Comparison of ENCODE assay signal across 8 cellular contexts in the genomic region with DNA sequence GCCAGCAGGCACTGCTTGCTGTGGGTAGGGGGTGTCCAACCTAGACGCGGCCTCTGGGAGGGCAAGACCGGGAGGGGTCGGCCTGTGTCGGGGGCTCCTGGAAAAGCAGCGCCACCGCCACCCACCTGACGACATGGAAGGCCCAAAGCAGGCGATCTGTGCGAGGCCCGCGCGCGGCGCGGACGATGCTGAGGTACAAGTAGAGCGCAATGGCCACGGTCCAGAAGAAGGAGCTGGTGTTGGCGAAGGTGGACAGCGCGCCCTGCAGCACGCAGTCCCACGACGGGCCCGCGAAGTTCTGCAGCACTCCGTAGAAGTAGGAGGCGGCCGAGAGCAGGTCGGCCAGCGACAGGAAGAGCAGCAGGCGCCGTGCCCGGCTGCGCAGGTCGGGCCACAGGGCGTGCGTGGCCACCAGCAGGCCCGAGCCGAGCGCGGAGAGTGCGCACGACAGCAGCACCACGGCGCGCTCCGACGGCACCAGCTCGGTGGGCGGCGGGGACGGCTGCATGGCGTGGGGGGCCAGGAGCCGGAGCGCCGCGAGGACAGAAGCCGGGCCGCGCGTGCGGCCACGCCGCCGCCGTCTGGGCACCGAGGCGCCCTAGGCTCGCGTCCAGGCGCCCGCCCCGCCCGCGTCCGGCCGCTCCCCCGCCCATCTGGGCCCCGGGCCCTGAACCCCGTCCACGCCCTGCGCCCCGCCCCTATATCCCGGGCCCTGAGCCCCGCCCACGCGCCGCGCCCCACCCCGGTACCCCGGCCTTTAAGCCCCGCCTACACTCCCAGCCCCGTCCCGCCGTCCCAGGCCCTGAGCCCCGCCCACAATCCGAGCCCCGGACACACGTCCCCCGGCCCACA. TPM values are rescaled to one million over a fixed set of nuclear protein-coding genes. Genes with fewer than 3 reads are reported as not detected.
DNase-seq lines count a peak whose midpoint lies in the region; ATAC-seq and TF ChIP-seq lines count a peak whose summit lies in the region.

A gene with protein sequence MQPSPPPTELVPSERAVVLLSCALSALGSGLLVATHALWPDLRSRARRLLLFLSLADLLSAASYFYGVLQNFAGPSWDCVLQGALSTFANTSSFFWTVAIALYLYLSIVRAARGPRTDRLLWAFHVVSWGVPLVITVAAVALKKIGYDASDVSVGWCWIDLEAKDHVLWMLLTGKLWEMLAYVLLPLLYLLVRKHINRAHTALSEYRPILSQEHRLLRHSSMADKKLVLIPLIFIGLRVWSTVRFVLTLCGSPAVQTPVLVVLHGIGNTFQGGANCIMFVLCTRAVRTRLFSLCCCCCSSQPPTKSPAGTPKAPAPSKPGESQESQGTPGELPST (minus strand): TSS at position 583 of the 852 bp plus-strand sequence. CDS start 75 bp downstream, at position 508.

- DNase-seq in Ammon's horn (ENCODE audit: low spot score), result peak; percentile 75
- peak; percentile 74 for DNase-seq in RKO (ENCODE audit: low spot score)
- DNase-seq in activated effector memory CD4-positive, alpha-beta T cell treated with anti-CD3 and anti-CD28 coated beads, Interleukin-2, amount 50 U/mL, for 16 hours, result peak; percentile 92
- peak; percentile 71 to 93 for DNase-seq in foreskin fibroblast
- DNase-seq in neuronal stem cell (ENCODE audit: low spot score), result peak; percentile 83
- peak; percentile 91 for DNase-seq in testis

- no peak within 1 kb of the TSS for H4K91ac ChIP-seq in neuronal stem cell (ENCODE audit: low read depth, low read length, poor library complexity)

- peak within 1 kb of the TSS; percentile 17 for H3K4ac ChIP-seq in neuronal stem cell (ENCODE audit: low read length)

- H3K27ac ChIP-seq in neuronal stem cell (replicated peaks; ENCODE audit: low read length) (no peak within 1 kb of the TSS), testis (peak within 1 kb of the TSS; percentile 84 to 93)

- H2BK120ac ChIP-seq in neuronal stem cell (ENCODE audit: low read depth, low read length), result peak within 1 kb of the TSS; percentile 61

- H3K36me3 ChIP-seq in neuronal stem cell (replicated peaks in 1 of 2; ENCODE audit: control insufficient read depth in 2 of 2, insufficient read depth in 2 of 2, low read length in 2 of 2) (no peaks in the 10 kb centered on the region), testis (ENCODE audit: low read depth, missing control alignments) (no peaks in the 10 kb centered on the region)

- H3K9me3 ChIP-seq in neuronal stem cell (replicated peaks in 1 of 2; ENCODE audit: control insufficient read depth in 2 of 2, insufficient read depth in 1 of 2, low read depth in 1 of 2, low read length in 2 of 2), result peaks cover 0 to 6% of the 10 kb centered on the region in 2 donors
- H3K9me3 ChIP-seq in testis, result no peaks in the 10 kb centered on the region

- no peak for TF ChIP-seq POLR2A in testis (IDR thresholded peaks at IDR 0.05)

- H2BK12ac ChIP-seq in neuronal stem cell (ENCODE audit: low read length), result no peak within 1 kb of the TSS

- peaks cover 0 to 8% of the 10 kb centered on the region in 2 donors for H3K4me1 ChIP-seq in neuronal stem cell (ENCODE audit: control insufficient read depth in 2 of 2, insufficient read depth in 1 of 2, low read depth in 1 of 2, low read length in 2 of 2)
- peaks cover 16% of the 10 kb centered on the region for H3K4me1 ChIP-seq in testis

- peak within 1 kb of the TSS; percentile 73 for H2AFZ ChIP-seq in neuronal stem cell (ENCODE audit: low read length)

- peak within 1 kb of the TSS; percentile 96 for H2BK15ac ChIP-seq in neuronal stem cell (ENCODE audit: low read length)

- peak within 1 kb of the TSS; percentile 98 for H4K8ac ChIP-seq in neuronal stem cell (ENCODE audit: low read depth, low read length)

- H3K14ac ChIP-seq in neuronal stem cell (ENCODE audit: low read length), result peak within 1 kb of the TSS; percentile 82

- H3K18ac ChIP-seq in neuronal stem cell (ENCODE audit: low read length), result peak within 1 kb of the TSS; percentile 96

- no peak for TF ChIP-seq CTCF in foreskin fibroblast (IDR thresholded peaks at IDR 0.05; ENCODE audit: low read depth, low read length)
- peak in 1 of 3 experiments; percentile 6 for TF ChIP-seq CTCF in testis (IDR thresholded peaks at IDR 0.05)

- intact Hi-C loops in testis (cut with DNase I; ENCODE audit: low total_unique reads), result no loop called here

- H3K4me3 ChIP-seq in foreskin fibroblast (ENCODE audit: low read depth in 1 of 2, low read length in 2 of 2) (peak within 1 kb of the TSS; percentile 50 to 59), neuronal stem cell (ENCODE audit: low read length in 2 of 2) (peak within 1 kb of the TSS; percentile 9 to 94), testis (peak within 1 kb of the TSS; percentile 66 to 76)

- H2AK5ac ChIP-seq in neuronal stem cell (ENCODE audit: low read depth, low read length), result peak within 1 kb of the TSS; percentile 96

- H3K9ac ChIP-seq in neuronal stem cell (ENCODE audit: low read depth, low read length, poor library complexity), result peak within 1 kb of the TSS; percentile 100

- WGBS in neuronal stem cell (ENCODE audit: extremely low coverage in 2 of 2, insufficient read length in 2 of 2, insufficient replicate concordance in 1 of 2), 2 donors, result no CpG with 5 or more reads among the region's 102 CpGs
- 0 to 1% methylated on average over 37 to 63 of the region's 102 CpGs for whole genome bisulfite sequencing in testis, 2 donors

- peaks cover 4 to 45% (median 15%) of the 10 kb centered on the region in 3 experiments for H3K27me3 ChIP-seq in neuronal stem cell (ENCODE audit: control insufficient read depth in 3 of 3, insufficient read depth in 3 of 3, low read depth in 1 of 3, low read length in 3 of 3)
- no peaks in the 10 kb centered on the region for H3K27me3 ChIP-seq in testis

- ATAC-seq in GM19025 (IDR thresholded peaks at IDR 0.05; ENCODE audit: low read depth, unreplicated experiment) (peak; percentile 70), HG03175 (IDR thresholded peaks at IDR 0.05; ENCODE audit: unreplicated experiment) (peak; percentile 60)

- peak within 1 kb of the TSS; percentile 90 for H2BK5ac ChIP-seq in neuronal stem cell (ENCODE audit: low read length)

- peak within 1 kb of the TSS; percentile 89 for H3K4me2 ChIP-seq in neuronal stem cell (ENCODE audit: insufficient read depth, low read length, poor library complexity, severe bottlenecking)

- H3K79me1 ChIP-seq in neuronal stem cell (ENCODE audit: low read depth, low read length), result no peaks in the 10 kb centered on the region

- H3K23ac ChIP-seq in neuronal stem cell (ENCODE audit: low read depth, low read length, poor library complexity), result peak within 1 kb of the TSS; percentile 85

RNA-seq across cellular contexts. Expression of the gene that starts here (rescaled TPM):
- 2.3 TPM for polyA plus RNA-seq in neuronal stem cell (2013, experiment 1 of 2)
- polyA plus RNA-seq in neuronal stem cell (2013, experiment 2 of 2), result 6.1 TPM
- 10 to 100 TPM in 1 of 2 donors, 1 to 10 TPM in 1; 8.8 to 11.7 TPM for total RNA-seq in testis
- polyA plus RNA-seq in testis (ENCODE audit: insufficient read depth, low read depth, low replicate concordance), result 4.1 TPM
